In the genomic region with DNA sequence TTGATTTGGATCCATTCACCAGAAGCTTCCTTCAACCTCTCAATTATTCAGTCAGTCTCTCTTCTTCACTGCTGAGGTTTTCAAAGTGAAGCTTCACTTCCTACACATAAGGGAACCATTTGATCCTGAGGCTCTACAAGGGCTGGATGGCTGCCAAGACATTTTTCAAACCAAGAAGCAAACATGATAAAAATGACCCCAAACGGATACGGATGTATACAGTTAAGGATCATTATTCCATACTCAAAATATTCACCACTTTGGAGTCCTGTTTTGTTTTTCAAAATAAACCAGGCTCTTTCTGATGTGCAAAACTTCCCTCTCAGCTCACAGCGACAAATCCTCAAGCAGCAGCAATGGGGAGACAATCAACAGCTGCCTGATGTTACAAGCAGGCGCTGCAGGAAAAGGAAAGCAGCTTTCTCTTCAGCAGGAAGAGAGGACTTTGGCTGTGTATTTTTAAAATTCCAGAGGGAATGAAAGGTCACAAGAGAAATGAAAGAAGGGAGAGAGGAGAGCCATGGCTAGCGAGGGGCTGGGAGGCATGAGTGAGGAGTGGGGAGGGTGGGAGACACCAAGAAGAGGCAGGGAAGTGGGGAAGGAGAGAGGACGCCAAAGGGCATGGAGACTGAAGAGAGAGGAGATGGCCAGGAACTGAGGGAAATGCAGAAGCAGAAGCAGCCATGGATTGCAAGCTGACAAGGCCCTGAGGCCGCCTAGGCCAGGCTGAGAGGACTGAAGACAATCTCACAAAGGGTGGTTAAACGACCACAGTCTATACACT, we compare ENCODE assay signal across 8 cellular contexts.
DNase-seq lines count a peak whose midpoint lies in the region; ATAC-seq and TF ChIP-seq lines count a peak whose summit lies in the region.

No MANE protein-coding gene starts in this region.

- H3K27me3 ChIP-seq in lower lobe of right lung (ENCODE audit: low read depth) (no peaks in the 10 kb centered on the region), thoracic aorta (replicated peaks; ENCODE audit: insufficient read depth) (no peaks in the 10 kb centered on the region)

- H3K4me1 ChIP-seq in lower lobe of right lung (peaks cover 64% of the 10 kb centered on the region), thoracic aorta (ENCODE audit: control insufficient read depth in 1 of 2, low read depth in 2 of 2) (peaks cover 17 to 36% of the 10 kb centered on the region in 2 donors)

- ATAC-seq in lower lobe of right lung (peak; percentile 44 to 50), thoracic aorta (ENCODE audit: insufficient number of reproducible peaks, low FRiP score, low read depth) (no peak), HG03025 (IDR thresholded peaks at IDR 0.05; ENCODE audit: low FRiP score, unreplicated experiment) (no peak), GM21381 (IDR thresholded peaks at IDR 0.05; ENCODE audit: unreplicated experiment) (no peak), HG03280 (IDR thresholded peaks at IDR 0.05; ENCODE audit: unreplicated experiment) (no peak)

- H3K9me3 ChIP-seq in lower lobe of right lung = no peaks in the 10 kb centered on the region
- no peaks in the 10 kb centered on the region for H3K9me3 ChIP-seq in thoracic aorta

- TF ChIP-seq CTCF in lower lobe of right lung (IDR thresholded peaks at IDR 0.05) = no peak
- no peak for TF ChIP-seq CTCF in thoracic aorta (IDR thresholded peaks at IDR 0.05)

- no peaks in the 10 kb centered on the region for H3K36me3 ChIP-seq in lower lobe of right lung
- no peaks in the 10 kb centered on the region for H3K36me3 ChIP-seq in thoracic aorta

- intact Hi-C loops in lower lobe of right lung (cut with DNase I) = no loop called here

- DNase-seq in DMS153 (lab: John Stamatoyannopoulos, UW) = peak; percentile 68
- peak; percentile 67 for DNase-seq in NCI-H1105 treated with DMSO at 0.1 percent for 48 hours (lab: John Stamatoyannopoulos, UW)
- peak in 9 of 61 donors; percentile 15 to 59 (median 42) for DNase-seq in caudate nucleus (lab: John Stamatoyannopoulos, UW)
- no peak for DNase-seq in lower lobe of right lung
- no peak for DNase-seq in thoracic aorta (ENCODE audit: low spot score)

- peak overlapping the region; percentile 81 for H3K27ac ChIP-seq in caudate nucleus (ENCODE audit: low read depth, low read length)
- peak overlapping the region; percentile 75 for H3K27ac ChIP-seq in lower lobe of right lung
- peak overlapping the region; percentile 54 to 80 for H3K27ac ChIP-seq in thoracic aorta

- no peak overlapping the region for H3K4me3 ChIP-seq in lower lobe of right lung
- H3K4me3 ChIP-seq in thoracic aorta = peak overlapping the region; percentile 57

Comparison
In these comparisons a context has a peak if more than half of its experiments do, and no peak if none do; other contexts are left out.
1. DNase-seq: peak in DMS153 (single experiment) and NCI-H1105 treated with DMSO at 0.1 percent for 48 hours (single experiment); none in lower lobe of right lung (single experiment) and thoracic aorta (single experiment).
2. ATAC-seq: peak in lower lobe of right lung (2 of 2); none in thoracic aorta (single experiment), HG03025 (single experiment), GM21381 (single experiment) and HG03280 (single experiment).
3. Peak in every context shown above with its lines, with median percentiles within 50 percentile points of each other: H3K27ac ChIP-seq.